13 cellular contexts compared by ENCODE assay signal in the genomic region with DNA sequence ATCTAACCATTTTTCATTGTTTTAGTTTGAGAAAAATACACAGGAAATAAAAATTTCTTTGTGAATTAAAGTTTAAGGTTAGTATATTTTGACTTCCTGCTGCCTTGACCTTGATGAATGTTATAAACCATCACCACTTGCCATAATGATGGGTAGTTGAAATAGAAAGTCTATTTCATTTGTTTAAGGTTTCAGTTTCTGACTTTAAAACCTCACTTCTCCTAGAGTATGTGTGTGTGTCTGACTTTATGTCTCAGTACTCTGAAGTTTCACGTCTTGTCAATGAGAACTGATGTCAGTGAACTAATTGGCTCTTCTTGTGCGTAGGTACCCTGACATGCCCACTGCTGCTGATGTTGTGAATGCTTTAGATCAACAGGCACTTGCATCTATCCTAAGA.
DNase-seq lines count a peak whose midpoint lies in the region; ATAC-seq lines count a peak whose summit lies in the region.
"Had no signal": no experiment of that assay in that cellular context is flagged by ENCODE, and none has a peak within 500 bp of the region (broad histone marks: within the 10 kb centered on the region; RNA-seq: fewer than 3 reads in every experiment).

No MANE protein-coding gene starts in this region.

- H3K4me3 ChIP-seq in effector memory CD4-positive, alpha-beta T cell (ENCODE audit: insufficient read depth, low read depth, low read length, poor library complexity, severe bottlenecking): no peak overlapping the region

- no peaks in the 10 kb centered on the region for H3K27me3 ChIP-seq in effector memory CD4-positive, alpha-beta T cell (replicated peaks; ENCODE audit: control insufficient read depth, insufficient read depth, low read length, poor library complexity, severe bottlenecking)

- no peaks in the 10 kb centered on the region for H3K9me3 ChIP-seq in effector memory CD4-positive, alpha-beta T cell (ENCODE audit: control insufficient read depth, low read length)

- H3K4me1 ChIP-seq in effector memory CD4-positive, alpha-beta T cell (ENCODE audit: control insufficient read depth, insufficient read depth, low read length, poor library complexity, severe bottlenecking): no peaks in the 10 kb centered on the region

- intact Hi-C loops in cardiac septum (cut with DNase I): no loop called here

- H3K27ac ChIP-seq in effector memory CD4-positive, alpha-beta T cell (ENCODE audit: insufficient read depth, low read length, poor library complexity, severe bottlenecking): no peak overlapping the region
- H3K27ac ChIP-seq: epithelial cell of prostate had no signal

- no peak for DNase-seq in cardiac septum (ENCODE audit: low spot score)
- no peak for DNase-seq in effector memory CD4-positive, alpha-beta T cell
- no peak for DNase-seq in DMS79 treated with DMSO at 0.1 percent for 48 hours (lab: John Stamatoyannopoulos, UW)
- no peak for DNase-seq in T1000 (lab: John Stamatoyannopoulos, UW)
- DNase-seq: GF-D8, NCI-H69, Right ventricle myocardium superior had no signal

- peaks cover 11% of the 10 kb centered on the region for H3K36me3 ChIP-seq in effector memory CD4-positive, alpha-beta T cell (ENCODE audit: control insufficient read depth, insufficient read depth, low read length)

- ATAC-seq in GM18498 (IDR thresholded peaks at IDR 0.05; ENCODE audit: unreplicated experiment) (peak; percentile 99), GM19372 (IDR thresholded peaks at IDR 0.05; ENCODE audit: low read depth, unreplicated experiment) (peak; percentile 83), HG02623 (IDR thresholded peaks at IDR 0.05; ENCODE audit: unreplicated experiment) (peak; percentile 97), HG03342 (IDR thresholded peaks at IDR 0.05; ENCODE audit: unreplicated experiment) (peak; percentile 82)
- ATAC-seq: WTC11 had no signal
